Comparison of ENCODE assay signal across 20 cellular contexts in genomic region chr12:32431025-32431424, GRCh38.
"Had no signal": no experiment of that assay in that cellular context is flagged by ENCODE, and none has a peak within 500 bp of the region (broad histone marks: within the 10 kb centered on the region; RNA-seq: fewer than 3 reads in every experiment).

No MANE protein-coding gene starts in this region.

- H3K4me3 ChIP-seq: esophagus muscularis mucosa, hepatocyte, right lobe of liver, skin epidermis, thyroid gland, upper lobe of right lung had no signal

- H3K36me3 ChIP-seq: right lobe of liver, thyroid gland, upper lobe of right lung had no signal

- H3K4me1 ChIP-seq: right lobe of liver, thyroid gland, upper lobe of right lung had no signal

- ATAC-seq: activated naive CD4-positive, alpha-beta T cell treated with anti-CD3 and anti-CD28 coated beads, Interleukin-2, amount 50 U/mL, for 72 hours; right lobe of liver; upper lobe of right lung had no signal

- FAIRE-seq: frontal cortex had no signal

- H3K27me3 ChIP-seq: esophagus muscularis mucosa, hepatocyte, right lobe of liver, thyroid gland, upper lobe of right lung had no signal

- H3K27ac ChIP-seq: esophagus muscularis mucosa, hepatocyte, right lobe of liver, skin epidermis, thyroid gland, upper lobe of right lung, VCaP had no signal

- DNase-seq: activated CD4-positive, alpha-beta T cell treated with anti-CD3 and anti-CD28 coated beads for 1 hour; activated CD4-positive, alpha-beta T cell treated with anti-CD3 and anti-CD28 coated beads, Interleukin-2, amount 50 U/mL, for 1 hour; activated T-cell treated with anti-CD3 and anti-CD28 coated beads, Interleukin-2, amount 50 U/mL, for 1 hour; aorta; caudate nucleus; dermis blood vessel endothelial cell; effector CD8-positive, alpha-beta T cell; glutamatergic neuron; occipital lobe; right lobe of liver; stimulated activated CD4-positive, alpha-beta T cell treated with anti-CD3 and anti-CD28 coated beads, Interleukin-1b, Interleukin-23, amount 100 ng/mL, for 48 hours; substantia nigra; thyroid gland; upper lobe of right lung had no signal

- H3K9me3 ChIP-seq: thyroid gland, upper lobe of right lung had no signal
